ENCODE assay signal across 11 cellular contexts in genomic region chr7:2982831-2983230, GRCh38.
DNase-seq lines count a peak whose midpoint lies in the region; ATAC-seq and TF ChIP-seq lines count a peak whose summit lies in the region.
"Had no signal": no experiment of that assay in that cellular context is flagged by ENCODE, and none has a peak within 500 bp of the region (broad histone marks: within the 10 kb centered on the region; RNA-seq: fewer than 3 reads in every experiment).

No MANE protein-coding gene starts in this region.

- BruUV-seq in mammary epithelial cell (replicated peaks; lab: Mats Ljungman, UMichigan), result no TSS peak

- DNase-seq in CD1c-positive myeloid dendritic cell (ENCODE audit: extremely low spot score), result peak; percentile 34
- DNase-seq in activated CD4-positive, alpha-beta T cell treated with anti-CD3 and anti-CD28 coated beads, Interleukin-2, amount 10 ng/mL, durations not matched to agents 7 days and 5 days, result peak; percentile 77
- peak; percentile 87 for DNase-seq in activated naive CD4-positive, alpha-beta T cell treated with anti-CD3 and anti-CD28 coated beads for 36 hours
- DNase-seq in stimulated activated CD4-positive, alpha-beta T cell treated with anti-CD3 and anti-CD28 coated beads, Interleukin-2, amount 100 ng/mL, for 24 hours, result peak; percentile 49 to 54
- DNase-seq in SJCRH30, result no peak
- no peak for DNase-seq in superior temporal gyrus (ENCODE audit: extremely low spot score)
- no peak for DNase-seq in mammary epithelial cell
- DNase-seq: hypothalamus, NCI-H774 had no signal

- H4K20me1 ChIP-seq in mammary epithelial cell (ENCODE audit: insufficient read depth, low read length), result no peaks in the 10 kb centered on the region

- peak overlapping the region; percentile 88 for H3K27ac Mint-ChIP-seq in activated CD4-positive, alpha-beta T cell treated with anti-CD3 and anti-CD28 coated beads, Interleukin-2, amount 10 ng/mL, durations not matched to agents 7 days and 5 days
- peak overlapping the region; percentile 92 for H3K27ac Mint-ChIP-seq in activated naive CD4-positive, alpha-beta T cell treated with anti-CD3 and anti-CD28 coated beads for 36 hours

- H3K4me2 ChIP-seq in mammary epithelial cell (ENCODE audit: insufficient read depth, low read depth, low read length), result no peak overlapping the region

- no peak overlapping the region for H2AFZ ChIP-seq in mammary epithelial cell (ENCODE audit: low read depth, low read length)

- H3K9me3 Mint-ChIP-seq in activated CD4-positive, alpha-beta T cell treated with anti-CD3 and anti-CD28 coated beads, Interleukin-2, amount 10 ng/mL, durations not matched to agents 7 days and 5 days, result peaks cover 3% of the 10 kb centered on the region
- no peaks in the 10 kb centered on the region for H3K9me3 Mint-ChIP-seq in activated naive CD4-positive, alpha-beta T cell treated with anti-CD3 and anti-CD28 coated beads for 36 hours

- peaks cover 67% of the 10 kb centered on the region for H3K36me3 Mint-ChIP-seq in activated CD4-positive, alpha-beta T cell treated with anti-CD3 and anti-CD28 coated beads, Interleukin-2, amount 10 ng/mL, durations not matched to agents 7 days and 5 days (ENCODE audit: low read depth)
- peaks cover 14% of the 10 kb centered on the region for H3K36me3 Mint-ChIP-seq in activated naive CD4-positive, alpha-beta T cell treated with anti-CD3 and anti-CD28 coated beads for 36 hours (ENCODE audit: low read depth)

- in situ Hi-C loops in mammary epithelial cell (cut with MboI; ENCODE audit: low sequenced_read_pairs in 2 of 2), result no loop called here

- H3K4me1 ChIP-seq in SJCRH30, result no peaks in the 10 kb centered on the region
- H3K4me1 ChIP-seq in mammary epithelial cell (ENCODE audit: insufficient read depth, low read length), result peaks cover 5% of the 10 kb centered on the region

- CTCF ChIA-PET in activated CD4-positive, alpha-beta T cell treated with anti-CD3 and anti-CD28 coated beads, Interleukin-2, amount 10 ng/mL, durations not matched to agents 7 days and 5 days (lab: Charles Lee), result interaction anchor here (0.5 to 3.9 kb wide), 6 partner anchors 9 to 172 kb away, joined by 3 to 16 read pairs (median 4); no protein-coding TSS in a partner anchor
- CTCF ChIA-PET in activated naive CD4-positive, alpha-beta T cell treated with anti-CD3 and anti-CD28 coated beads for 36 hours (lab: Charles Lee), result interaction anchor here (0.8 kb wide), 1 partner anchor 15 kb away, joined by 3 read pairs; no protein-coding TSS in a partner anchor
- CTCF ChIA-PET in mammary epithelial cell (lab: Charles Lee; ENCODE audit: low non-redundant PET), result no interaction called here

- peak overlapping the region; percentile 32 for H3K4me3 Mint-ChIP-seq in activated CD4-positive, alpha-beta T cell treated with anti-CD3 and anti-CD28 coated beads, Interleukin-2, amount 10 ng/mL, durations not matched to agents 7 days and 5 days
- H3K4me3 Mint-ChIP-seq in activated naive CD4-positive, alpha-beta T cell treated with anti-CD3 and anti-CD28 coated beads for 36 hours, result peak overlapping the region; percentile 43

- H3K27me3 ChIP-seq in SJCRH30 (no peaks in the 10 kb centered on the region; the same call in 1 of the 2 replicates), mammary epithelial cell (ENCODE audit: insufficient read depth, low read length) (no peaks in the 10 kb centered on the region)

- no peak overlapping the region for H3K27ac ChIP-seq in SJCRH30
- no peak overlapping the region for H3K27ac ChIP-seq in mammary epithelial cell (ENCODE audit: insufficient read depth, low read depth, low read length)

- no peak for TF ChIP-seq CTCF in mammary epithelial cell (conservative IDR thresholded peaks at IDR 0.05 in 1 of 2, IDR thresholded peaks at IDR 0.05 in 1 of 2; ENCODE audit: extremely low read depth in 1 of 2, insufficient read depth in 1 of 2, low read depth in 1 of 2, low read length in 2 of 2)

- H3K36me3 ChIP-seq in SJCRH30, result no peaks in the 10 kb centered on the region
- H3K36me3 ChIP-seq in mammary epithelial cell (ENCODE audit: insufficient read depth, low read length), result no peaks in the 10 kb centered on the region

- H3K4me3 ChIP-seq in SJCRH30 (no peak overlapping the region), mammary epithelial cell (replicated peaks in 1 of 3; ENCODE audit: insufficient read depth in 1 of 3, low read depth in 2 of 3, low read length in 3 of 3) (no peak overlapping the region)
- H3K4me3 ChIP-seq: K562 had no signal

- intact Hi-C loops in activated naive CD4-positive, alpha-beta T cell treated with anti-CD3 and anti-CD28 coated beads for 36 hours (cut with micrococcal nuclease), result no loop called here
- intact Hi-C loops in mammary epithelial cell (cut with micrococcal nuclease), result no loop called here

- 100% methylated on average over 3 of the region's 7 CpGs for WGBS in mammary epithelial cell (ENCODE audit: low coverage, missing lambda C conversion rate)

- H3K9me3 ChIP-seq in SJCRH30 (replicated peaks) (no peaks in the 10 kb centered on the region), mammary epithelial cell (replicated peaks; ENCODE audit: insufficient read depth, low read length) (no peaks in the 10 kb centered on the region)

- no peak overlapping the region for H3K9ac ChIP-seq in mammary epithelial cell (ENCODE audit: insufficient read depth, low read length)

- dilution Hi-C loops in mammary epithelial cell (cut with HindIII; ENCODE audit: low sequenced_read_pairs), result no loop called here

- ATAC-seq in HG03378 (IDR thresholded peaks at IDR 0.05; ENCODE audit: unreplicated experiment), result no peak
- ATAC-seq: K562 had no signal

- H3K27me3 Mint-ChIP-seq in activated CD4-positive, alpha-beta T cell treated with anti-CD3 and anti-CD28 coated beads, Interleukin-2, amount 10 ng/mL, durations not matched to agents 7 days and 5 days, result no peaks in the 10 kb centered on the region
- no peaks in the 10 kb centered on the region for H3K27me3 Mint-ChIP-seq in activated naive CD4-positive, alpha-beta T cell treated with anti-CD3 and anti-CD28 coated beads for 36 hours (ENCODE audit: low read depth)

- POLR2A ChIA-PET in activated CD4-positive, alpha-beta T cell treated with anti-CD3 and anti-CD28 coated beads, Interleukin-2, amount 10 ng/mL, durations not matched to agents 7 days and 5 days (lab: Charles Lee), result interaction anchor here (0.6 kb wide), 1 partner anchor 73 kb away, joined by 3 read pairs; no protein-coding TSS in a partner anchor

- H3K4me1 Mint-ChIP-seq in activated CD4-positive, alpha-beta T cell treated with anti-CD3 and anti-CD28 coated beads, Interleukin-2, amount 10 ng/mL, durations not matched to agents 7 days and 5 days, result peaks cover 85% of the 10 kb centered on the region
- peaks cover 88% of the 10 kb centered on the region for H3K4me1 Mint-ChIP-seq in activated naive CD4-positive, alpha-beta T cell treated with anti-CD3 and anti-CD28 coated beads for 36 hours (ENCODE audit: low read depth)

- no peaks in the 10 kb centered on the region for H3K79me2 ChIP-seq in mammary epithelial cell (ENCODE audit: insufficient read depth, low read length)

Comparison
In these comparisons a context has a peak if more than half of its experiments do, and no peak if none do; other contexts are left out.
1. DNase-seq: peak in CD1c-positive myeloid dendritic cell (single experiment), activated CD4-positive, alpha-beta T cell treated with anti-CD3 and anti-CD28 coated beads, Interleukin-2, amount 10 ng/mL, durations not matched to agents 7 days and 5 days (single experiment), activated naive CD4-positive, alpha-beta T cell treated with anti-CD3 and anti-CD28 coated beads for 36 hours (single experiment) and stimulated activated CD4-positive, alpha-beta T cell treated with anti-CD3 and anti-CD28 coated beads, Interleukin-2, amount 100 ng/mL, for 24 hours (2 of 2); none in SJCRH30 (0 of 2), superior temporal gyrus (single experiment) and mammary epithelial cell (single experiment).